Comparison of ENCODE assay signal across 13 cellular contexts in genomic region chr18:37335337-37335736, GRCh38.
A peak's percentile ranks its signal among the peaks of the same experiment; 100 is the strongest.
DNase-seq lines count a peak whose midpoint lies in the region; ATAC-seq, FAIRE-seq and TF ChIP-seq lines count a peak whose summit lies in the region.
"Had no signal": no experiment of that assay in that cellular context is flagged by ENCODE, and none has a peak within 500 bp of the region (broad histone marks: within the 10 kb centered on the region; RNA-seq: fewer than 3 reads in every experiment).

No MANE protein-coding gene starts in this region.

- no TSS peak for BruUV-seq in K562 (replicated peaks; lab: Mats Ljungman, UMichigan)

- peak in 1 of 2 experiments; percentile 29; a peak in 1 of 4 replicates for TF ChIP-seq RAD21 in K562 (CRISPR knock-in tag; conservative IDR thresholded peaks at IDR 0.05 in 1 of 2, IDR thresholded peaks at IDR 0.05 in 1 of 2)

- in situ Hi-C loops in ACHN (cut with HindIII; ENCODE audit: low pct_ligation_motif_present, low pct_unique_long_range_greater_than_20kb, low sequenced_read_pairs) = no loop called here
- in situ Hi-C loops in K562 (cut with MboI) = no loop called here

- peak; percentile 46 for FAIRE-seq in K562 (lab: Jason Lieb, UNC)

- no peak overlapping the region for H2AFZ ChIP-seq in K562 (ENCODE audit: low read depth, low read length)

- no peak overlapping the region for H3K9ac ChIP-seq in K562 (ENCODE audit: insufficient read depth in 1 of 2, low read depth in 2 of 2, low read length in 2 of 2)

- H3K79me2 ChIP-seq in K562 (ENCODE audit: control insufficient read depth, insufficient read depth, low read length) = no peaks in the 10 kb centered on the region

- H4K20me1 ChIP-seq in K562 (replicated peaks; ENCODE audit: control insufficient read depth, insufficient read depth, low read length) = no peaks in the 10 kb centered on the region

- no peak overlapping the region for H3K27ac ChIP-seq in K562 (ENCODE audit: extremely low read depth, low read depth, low read length)

- peaks cover 17% of the 10 kb centered on the region for H3K27me3 Mint-ChIP-seq in mesothelial cell of epicardium (ENCODE audit: low read depth)
- H3K27me3 Mint-ChIP-seq: activated naive CD8-positive, alpha-beta T cell had no signal

- no peaks in the 10 kb centered on the region for H3K4me1 ChIP-seq in K562 (replicated peaks in 1 of 2; ENCODE audit: control insufficient read depth in 2 of 2, insufficient read depth in 2 of 2, low read length in 2 of 2)
- H3K4me1 ChIP-seq: HAP-1 had no signal

- CTCF ChIA-PET in K562 (lab: Yijun Ruan, JAX; ENCODE audit: low intra/inter-chr PET ratio) = no interaction called here

- H3K27ac Mint-ChIP-seq in mesothelial cell of epicardium = no peak overlapping the region
- H3K27ac Mint-ChIP-seq: activated naive CD8-positive, alpha-beta T cell; CD4-positive, alpha-beta memory T cell had no signal

- H3K4me3 ChIP-seq in K562 = no peak overlapping the region
- H3K4me3 ChIP-seq: HAP-1 had no signal

- no peaks in the 10 kb centered on the region for H3K9me1 ChIP-seq in K562 (ENCODE audit: control insufficient read depth, insufficient read depth, low read length)

- H3K4me2 ChIP-seq in K562 (ENCODE audit: insufficient read depth, low read length) = no peak overlapping the region

- TF ChIP-seq CTCF in K562 (IDR thresholded peaks at IDR 0.05 in 2 of 3, conservative IDR thresholded peaks at IDR 0.05 in 1 of 3; ENCODE audit: insufficient read depth in 2 of 3, low read depth in 1 of 3, low read length in 3 of 3) = peak; percentile 22 to 47 (median 35); a peak in 3 of 6 replicates
- TF ChIP-seq CTCF in mesothelial cell of epicardium (IDR thresholded peaks at IDR 0.05; ENCODE audit: unreplicated experiment) = no peak

- ATAC-seq in K562 = peak; percentile 67
- ATAC-seq: activated CD4-positive, CD25-positive, alpha-beta regulatory T cell treated with anti-CD3 and anti-CD28 coated beads, Interleukin-2, amount 50 U/mL, for 24 hours had no signal

- intact Hi-C loops in K562 (cut with micrococcal nuclease) = no loop called here

- H3K9me3 ChIP-seq in K562 (replicated peaks; ENCODE audit: control insufficient read depth, insufficient read depth, low read depth, low read length) = no peaks in the 10 kb centered on the region
- H3K9me3 ChIP-seq: HAP-1 had no signal

- no peak for TF ChIP-seq EP300 in K562 (IDR thresholded peaks at IDR 0.05; ENCODE audit: low read length)

- WGBS in K562 (ENCODE audit: insufficient coverage, low coverage, missing lambda C conversion rate) = 0% methylated on average over 4 of the region's 4 CpGs

- peaks cover 0 to 25% of the 10 kb centered on the region in 2 experiments; a peak in 1 of 5 replicates for H3K27me3 ChIP-seq in K562 (ENCODE audit: control insufficient read depth in 2 of 2, insufficient read depth in 2 of 2, low read length in 2 of 2)

- no peaks in the 10 kb centered on the region for H3K36me3 ChIP-seq in K562 (ENCODE audit: control insufficient read depth, insufficient read depth, low read length)
- H3K36me3 ChIP-seq: HAP-1 had no signal

- DNase-seq in ACHN (peak; percentile 25), H4 (ENCODE audit: low spot score) (peak; percentile 47), K562 (ENCODE audit: extremely low read depth in 1 of 4, low spot score in 3 of 4) (peak in 3 of 4 experiments; percentile 32 to 37 (median 35)), left kidney (ENCODE audit: low read depth, low spot score) (peak; percentile 41), mesothelial cell of epicardium (ENCODE audit: low spot score in 2 of 2, unreplicated experiment in 2 of 2) (no peak), A172 (ENCODE audit: low spot score) (no peak), GM19240 (ENCODE audit: insufficient read length, low spot score) (no peak), hepatic stellate cell (ENCODE audit: low spot score) (no peak)
- DNase-seq: CD4-positive, alpha-beta memory T cell; NCI-H187 had no signal

- peaks cover 29% of the 10 kb centered on the region for H3K4me1 Mint-ChIP-seq in mesothelial cell of epicardium
- H3K4me1 Mint-ChIP-seq: CD4-positive, alpha-beta memory T cell had no signal

- no peaks in the 10 kb centered on the region for H3K9me3 Mint-ChIP-seq in mesothelial cell of epicardium
- H3K9me3 Mint-ChIP-seq: CD4-positive, alpha-beta memory T cell had no signal

- TF ChIP-seq POLR2A in K562 (conservative IDR thresholded peaks at IDR 0.05) = no peak

- no peaks in the 10 kb centered on the region for H3K36me3 Mint-ChIP-seq in mesothelial cell of epicardium
- H3K36me3 Mint-ChIP-seq: activated naive CD8-positive, alpha-beta T cell; CD4-positive, alpha-beta memory T cell had no signal

- POLR2A ChIA-PET in K562 (lab: Yijun Ruan, JAX) = interaction anchor here (0.6 kb wide), 2 partner anchors 400 to 1007 kb away, joined by 3 read pairs; no protein-coding TSS in a partner anchor

- H3K4me3 Mint-ChIP-seq in mesothelial cell of epicardium = no peak overlapping the region
- H3K4me3 Mint-ChIP-seq: activated naive CD8-positive, alpha-beta T cell; CD4-positive, alpha-beta memory T cell had no signal

TF ChIP-seq in K562, 482 proteins besides CTCF, POLR2A, EP300 and RAD21:
- TF ChIP-seq ATF7 (IDR thresholded peaks at IDR 0.05) = no peak
- TF ChIP-seq PCBP1 (IDR thresholded peaks at IDR 0.05; ENCODE audit: low read depth, low read length, poor library complexity, severe bottlenecking) = no peak
- no peak for TF ChIP-seq ZHX1 (conservative IDR thresholded peaks at IDR 0.05; ENCODE audit: low read length)
- no peak for TF ChIP-seq SIRT6 (IDR thresholded peaks at IDR 0.05; ENCODE audit: low read depth, low read length)
- TF ChIP-seq ARID2 (IDR thresholded peaks at IDR 0.05) = peak; percentile 38; the same call in 1 of the 2 replicates
- no peak for TF ChIP-seq EWSR1 (IDR thresholded peaks at IDR 0.05; ENCODE audit: borderline replicate concordance, low read depth, partially characterized antibody)
- no peak for TF ChIP-seq FOXP4 (CRISPR knock-in tag; IDR thresholded peaks at IDR 0.05; ENCODE audit: borderline replicate concordance)
- TF ChIP-seq ZNF655 (CRISPR knock-in tag; IDR thresholded peaks at IDR 0.05) = no peak
TF ChIP-seq in K562: peak in this region for 1.

Comparison
In these comparisons a context has a peak if more than half of its experiments do, and no peak if none do; other contexts are left out.
1. DNase-seq: peak in ACHN (single experiment), H4 (single experiment), K562 (3 of 4) and left kidney (single experiment); none in mesothelial cell of epicardium (0 of 2), A172 (single experiment), GM19240 (single experiment) and hepatic stellate cell (single experiment).